21 cellular contexts compared by ENCODE assay signal in genomic region chr9:127015926-127016512, GRCh38.
A peak's percentile ranks its signal among the peaks of the same experiment; 100 is the strongest.
DNase-seq lines count a peak whose midpoint lies in the region; ATAC-seq and TF ChIP-seq lines count a peak whose summit lies in the region.
"Had no signal": no experiment of that assay in that cellular context is flagged by ENCODE, and none has a peak within 500 bp of the region (broad histone marks: within the 10 kb centered on the region; RNA-seq: fewer than 3 reads in every experiment).

No MANE protein-coding gene starts in this region.

- 89 to 91% methylated on average over 4 of the region's 4 CpGs for WGBS in GM23248 (ENCODE audit: low coverage in 1 of 2, low lambda C conversion rate in 2 of 2, missing lambda C conversion rate in 2 of 2), 2 experiments

- no peak overlapping the region for H3K4me3 ChIP-seq in WERI-Rb-1 (ENCODE audit: low read depth, low read length)
- H3K4me3 ChIP-seq in GM23248 = no peak overlapping the region
- H3K4me3 ChIP-seq: A549 had no signal

- POLR2A ChIA-PET in CD4-positive, alpha-beta T cell (lab: Charles Lee) = no interaction called here

- CTCF ChIA-PET in CD4-positive, alpha-beta T cell (lab: Charles Lee) = no interaction called here

- no peaks in the 10 kb centered on the region for H3K27me3 Mint-ChIP-seq in nephron progenitor cell (ENCODE audit: low read depth, poor library complexity)
- H3K27me3 Mint-ChIP-seq in CD4-positive, alpha-beta T cell = peaks cover 14% of the 10 kb centered on the region
- H3K27me3 Mint-ChIP-seq: B cell had no signal

- no peaks in the 10 kb centered on the region for H3K79me2 ChIP-seq in GM23248 (ENCODE audit: insufficient read depth)

- no peak overlapping the region for H3K4me3 Mint-ChIP-seq in nephron progenitor cell
- no peak overlapping the region for H3K4me3 Mint-ChIP-seq in CD4-positive, alpha-beta T cell
- H3K4me3 Mint-ChIP-seq: B cell, CD14-positive monocyte had no signal

- H3K9me3 ChIP-seq in WERI-Rb-1 (ENCODE audit: severe bottlenecking) (no peaks in the 10 kb centered on the region), GM23248 (ENCODE audit: low read depth) (no peaks in the 10 kb centered on the region)
- no peaks in the 10 kb centered on the region for H3K9me3 ChIP-seq in CD4-positive, alpha-beta T cell (ENCODE audit: control insufficient read depth, low read length)
- H3K9me3 ChIP-seq: A549, SK-N-SH had no signal

- no peak overlapping the region for H3K4me2 ChIP-seq in GM23248 (ENCODE audit: unreplicated experiment)
- H3K4me2 ChIP-seq: A549, SK-N-SH had no signal

- H3K27me3 ChIP-seq in WERI-Rb-1 (ENCODE audit: insufficient read depth, low read depth, severe bottlenecking) = no peaks in the 10 kb centered on the region
- no peaks in the 10 kb centered on the region for H3K27me3 ChIP-seq in GM23248 (replicated peaks; ENCODE audit: insufficient read depth)
- H3K27me3 ChIP-seq in CD4-positive, alpha-beta T cell (ENCODE audit: control insufficient read depth, insufficient read depth, low read length) = no peaks in the 10 kb centered on the region

- H2AFZ ChIP-seq in GM23248 = no peak overlapping the region

- no peaks in the 10 kb centered on the region for H3K9me3 Mint-ChIP-seq in nephron progenitor cell
- no peaks in the 10 kb centered on the region for H3K9me3 Mint-ChIP-seq in CD4-positive, alpha-beta T cell
- H3K9me3 Mint-ChIP-seq: CD14-positive monocyte had no signal

- intact Hi-C loops in CD4-positive, alpha-beta T cell (cut with DNase I, micrococcal nuclease) = no loop called here

- H3F3A ChIP-seq in GM23248 (ENCODE audit: insufficient read depth) = no peaks in the 10 kb centered on the region

- DNase-seq in G401 (ENCODE audit: low spot score) (peak; percentile 85), NCI-H2171 (lab: John Stamatoyannopoulos, UW) (peak; percentile 63), WERI-Rb-1 (peak; percentile 41), nephron progenitor cell (no peak), GM23248 (no peak), NCI-H510A (lab: John Stamatoyannopoulos, UW) (no peak)
- DNase-seq in CD4-positive, alpha-beta T cell = no peak
- DNase-seq: DND-41, KG1, NCI-H1092 treated with DMSO at 0.1 percent for 48 hours, NCI-H146, NCI-H2081, NCI-H446, NCI-H748 treated with DMSO at 0.1 percent for 48 hours, SIG-M5, SK-N-SH had no signal

- no peaks in the 10 kb centered on the region for H3K36me3 Mint-ChIP-seq in nephron progenitor cell (ENCODE audit: low read depth)
- H3K36me3 Mint-ChIP-seq in CD4-positive, alpha-beta T cell (ENCODE audit: low read depth) = no peaks in the 10 kb centered on the region
- H3K36me3 Mint-ChIP-seq: CD14-positive monocyte had no signal

- ATAC-seq in CD4-positive, alpha-beta T cell (ENCODE audit: poor library complexity) = no peak
- ATAC-seq: A549, Panc1 had no signal

- H3K36me3 ChIP-seq in WERI-Rb-1 (no peaks in the 10 kb centered on the region), GM23248 (ENCODE audit: low read depth) (no peaks in the 10 kb centered on the region)

- TF ChIP-seq CTCF in WERI-Rb-1 (IDR thresholded peaks at IDR 0.05; ENCODE audit: low read depth, low read length) (no peak), nephron progenitor cell (IDR thresholded peaks at IDR 0.05) (no peak)
- TF ChIP-seq CTCF in CD4-positive, alpha-beta T cell (IDR thresholded peaks at IDR 0.05) = no peak

- no peaks in the 10 kb centered on the region for H3K9me2 ChIP-seq in GM23248 (ENCODE audit: insufficient read depth)
- H3K9me2 ChIP-seq: SK-N-SH had no signal

- H3K4me1 Mint-ChIP-seq in nephron progenitor cell = peaks cover 11% of the 10 kb centered on the region
- no peaks in the 10 kb centered on the region for H3K4me1 Mint-ChIP-seq in CD4-positive, alpha-beta T cell (ENCODE audit: low read depth)
- H3K4me1 Mint-ChIP-seq: B cell, CD14-positive monocyte had no signal

- H4K20me1 ChIP-seq in GM23248 (ENCODE audit: insufficient read depth) = no peaks in the 10 kb centered on the region

- H3K27ac ChIP-seq in WERI-Rb-1 = peak overlapping the region; percentile 74
- H3K27ac ChIP-seq in GM23248 = no peak overlapping the region
- H3K27ac ChIP-seq in CD4-positive, alpha-beta T cell (ENCODE audit: low read depth, low read length) = no peak overlapping the region
- H3K27ac ChIP-seq: A549, HL-60 had no signal

- peak overlapping the region; percentile 70 for H3K27ac Mint-ChIP-seq in nephron progenitor cell
- H3K27ac Mint-ChIP-seq in CD4-positive, alpha-beta T cell = no peak overlapping the region
- H3K27ac Mint-ChIP-seq: B cell had no signal

- H3K9ac ChIP-seq in GM23248 = no peak overlapping the region
- H3K9ac ChIP-seq: SK-N-SH had no signal

- peaks cover 13% of the 10 kb centered on the region; the same call in 1 of the 2 replicates for H3K4me1 ChIP-seq in GM23248 (ENCODE audit: insufficient read depth)

- in situ Hi-C loops in G401 (cut with HindIII; ENCODE audit: low sequenced_read_pairs) = no loop called here
- in situ Hi-C loops in GM23248 (cut with MboI) = no loop called here

Comparison
In these comparisons a context has a peak if more than half of its experiments do, and no peak if none do; other contexts are left out.
1. DNase-seq: peak in G401 (single experiment), NCI-H2171 (single experiment) and WERI-Rb-1 (single experiment); none in nephron progenitor cell (single experiment), GM23248 (single experiment), NCI-H510A (single experiment) and CD4-positive, alpha-beta T cell (0 of 10).